In genomic region chr5:113480243-113480642, GRCh38 we compare ENCODE assay signal across 16 cellular contexts. TPM values are rescaled to one million over a fixed set of nuclear protein-coding genes. Genes with fewer than 3 reads are reported as not detected.
DNase-seq lines count a peak whose midpoint lies in the region; ATAC-seq and TF ChIP-seq lines count a peak whose summit lies in the region.
"Had no signal": no experiment of that assay in that cellular context is flagged by ENCODE, and none has a peak within 500 bp of the region (broad histone marks: within the 10 kb centered on the region; RNA-seq: fewer than 3 reads in every experiment).

No MANE protein-coding gene starts in this region.

- peaks cover 4% of the 10 kb centered on the region for H3K4me1 ChIP-seq in RWPE2 (ENCODE audit: insufficient read depth, poor library complexity, severe bottlenecking)
- H3K4me1 ChIP-seq: BLaER1 treated with 17β-estradiol and CSF1 and Interleukin-3, amounts not matched to agents 10 nM and 100 nM had no signal

- H3K27ac ChIP-seq in RWPE2 (ENCODE audit: poor library complexity, severe bottlenecking): no peak overlapping the region
- H3K27ac ChIP-seq: BLaER1 treated with 17β-estradiol and CSF1 and Interleukin-3, amounts not matched to agents 10 nM and 100 nM had no signal

- no peaks in the 10 kb centered on the region for H3K9me3 ChIP-seq in RWPE2 (ENCODE audit: severe bottlenecking)
- H3K9me3 ChIP-seq: BLaER1 treated with 17β-estradiol and CSF1 and Interleukin-3, amounts not matched to agents 10 nM and 100 nM had no signal

- no peaks in the 10 kb centered on the region for H3K36me3 ChIP-seq in RWPE2 (ENCODE audit: low read depth)
- H3K36me3 ChIP-seq: BLaER1 treated with 17β-estradiol and CSF1 and Interleukin-3, amounts not matched to agents 10 nM and 100 nM had no signal

- TF ChIP-seq CTCF in GM13977 (IDR thresholded peaks at IDR 0.05; ENCODE audit: extremely low read depth, insufficient read depth, missing control alignments) (no peak), RWPE2 (IDR thresholded peaks at IDR 0.05; ENCODE audit: poor library complexity, severe bottlenecking) (no peak), cardiac fibroblast (IDR thresholded peaks at IDR 0.05; ENCODE audit: low read depth, low read length) (no peak), fibroblast of pulmonary artery (IDR thresholded peaks at IDR 0.05; ENCODE audit: low read length, missing control alignments) (no peak)

- peak; percentile 2 for DNase-seq in GM13977 (ENCODE audit: low spot score)
- no peak for DNase-seq in RWPE2 (ENCODE audit: low spot score)
- DNase-seq in cardiac fibroblast (ENCODE audit: low read depth in 2 of 2): peak; percentile 34 to 36
- DNase-seq in fibroblast of pulmonary artery (ENCODE audit: low read depth): peak; percentile 50
- DNase-seq in G401 (ENCODE audit: low spot score): no peak
- DNase-seq in NCI-H2171 (lab: John Stamatoyannopoulos, UW): no peak
- DNase-seq: ACHN; CD4-positive, CD25-positive, alpha-beta regulatory T cell; DMS53; H7 had no signal

- in situ Hi-C loops in GM13977 (cut with MboI; ENCODE audit: low pct_unique_long_range_greater_than_20kb, low sequenced_read_pairs, unreplicated experiment) (no loop called here), G401 (cut with HindIII; ENCODE audit: low sequenced_read_pairs) (no loop called here)

- H3K4me3 ChIP-seq in RWPE2 (ENCODE audit: severe bottlenecking) (no peak overlapping the region), cardiac fibroblast (replicated peaks in 1 of 2; ENCODE audit: low read depth in 2 of 2, low read length in 2 of 2) (no peak overlapping the region), fibroblast of pulmonary artery (replicated peaks; ENCODE audit: low read depth, low read length) (no peak overlapping the region)
- H3K4me3 ChIP-seq: BLaER1 treated with 17β-estradiol and CSF1 and Interleukin-3, amounts not matched to agents 10 nM and 100 nM; GM23338 had no signal

- no peaks in the 10 kb centered on the region for H3K27me3 ChIP-seq in RWPE2 (ENCODE audit: insufficient read depth, poor library complexity, severe bottlenecking)

- ATAC-seq in RWPE2 (ENCODE audit: low read depth): peak; percentile 48; the same call in 2 of the 3 replicates
- no peak for ATAC-seq in GM21786 (IDR thresholded peaks at IDR 0.05; ENCODE audit: unreplicated experiment)
- no peak for ATAC-seq in HG02938 (IDR thresholded peaks at IDR 0.05; ENCODE audit: unreplicated experiment)
- ATAC-seq: GM23338 had no signal

RNA-seq across cellular contexts. Expression of gene MCC, which starts 8.0 kb away (rescaled TPM):
- 0.10 and 0.98 TPM in 2 replicates for total RNA-seq in G401 (2014; rRNA removed; shearing (Covaris generic))
- total RNA-seq: HT-29 had no signal

RNA-seq across cellular contexts. Expression of gene YTHDC2, which starts 33.3 kb away (rescaled TPM):
- total RNA-seq in G401 (2014; rRNA removed; shearing (Covaris generic)): 10.0 and 11.6 TPM in 2 replicates

RNA-seq across cellular contexts. Expression of gene TSSK1B, which starts 45.5 kb away (rescaled TPM):
- total RNA-seq in G401 (2014; rRNA removed; shearing (Covaris generic)): not detected in 2 replicates
- total RNA-seq: A172; CD4-positive, CD25-positive, alpha-beta regulatory T cell; H7; HT-29 had no signal

Comparison
In these comparisons a context has a peak if more than half of its experiments do, and no peak if none do; other contexts are left out.
1. DNase-seq: peak in GM13977 (single experiment), cardiac fibroblast (2 of 2) and fibroblast of pulmonary artery (single experiment); none in RWPE2 (single experiment), G401 (single experiment) and NCI-H2171 (single experiment).